In the genomic region with DNA sequence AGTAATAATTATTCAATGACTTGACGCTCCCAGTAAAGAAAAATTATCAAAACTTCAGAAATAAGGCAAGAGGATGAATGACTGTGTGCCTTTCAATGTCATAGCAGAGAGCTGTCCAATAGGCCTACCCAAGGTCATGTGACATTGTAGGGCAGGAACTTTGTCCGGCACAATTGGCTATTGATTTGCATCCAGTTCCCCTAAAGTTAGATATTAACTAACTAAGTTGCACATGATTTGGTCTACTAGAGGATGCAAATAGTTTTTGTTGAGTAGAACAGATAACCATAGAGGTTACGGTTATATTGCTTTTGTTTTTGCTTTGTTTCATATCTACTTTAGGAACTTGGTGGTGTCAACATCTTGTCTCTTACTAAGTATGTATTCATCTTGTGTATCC, we compare ENCODE assay signal across 28 cellular contexts.
DNase-seq lines count a peak whose midpoint lies in the region; ATAC-seq, FAIRE-seq and TF ChIP-seq lines count a peak whose summit lies in the region.
"Had no signal": no experiment of that assay in that cellular context is flagged by ENCODE, and none has a peak within 500 bp of the region (broad histone marks: within the 10 kb centered on the region; RNA-seq: fewer than 3 reads in every experiment).

No MANE protein-coding gene starts in this region.

- no peak overlapping the region for H3K27ac ChIP-seq in K562 (ENCODE audit: extremely low read depth, low read depth, low read length)
- H3K27ac ChIP-seq: adrenal gland, brain microvascular endothelial cell, HL-60, prostate gland had no signal

- no peaks in the 10 kb centered on the region for H3K4me1 ChIP-seq in K562 (replicated peaks in 1 of 2; ENCODE audit: control insufficient read depth in 2 of 2, insufficient read depth in 2 of 2, low read length in 2 of 2)
- H3K4me1 ChIP-seq: adrenal gland, prostate gland had no signal

- no peaks in the 10 kb centered on the region for H3K79me2 ChIP-seq in K562 (ENCODE audit: control insufficient read depth, insufficient read depth, low read length)

- POLR2A ChIA-PET in K562 (lab: Yijun Ruan, JAX) = no interaction called here

- no peaks in the 10 kb centered on the region for H3K36me3 ChIP-seq in K562 (ENCODE audit: control insufficient read depth, insufficient read depth, low read length)
- H3K36me3 ChIP-seq: adrenal gland, brain microvascular endothelial cell, prostate gland had no signal

- TF ChIP-seq EP300 in K562 (IDR thresholded peaks at IDR 0.05; ENCODE audit: low read length) = no peak

- H3K9me3 ChIP-seq in K562 (replicated peaks; ENCODE audit: control insufficient read depth, insufficient read depth, low read depth, low read length) = no peaks in the 10 kb centered on the region
- H3K9me3 ChIP-seq: adrenal gland, prostate gland had no signal

- no peak for DNase-seq in K562 (ENCODE audit: extremely low read depth in 1 of 4, low spot score in 3 of 4)
- DNase-seq in glomerular visceral epithelial cell (ENCODE audit: extremely low spot score) = no peak
- no peak for DNase-seq in pons (ENCODE audit: low spot score)
- no peak for DNase-seq in activated CD4-positive, alpha-beta T cell treated with anti-CD3 and anti-CD28 coated beads, Interleukin-2, amount 50 U/mL, for 1 hour
- no peak for DNase-seq in ecto neural progenitor cell (ENCODE audit: low spot score)
- DNase-seq: activated CD4-positive, alpha-beta T cell treated with anti-CD3 and anti-CD28 coated beads for 1 hour; activated naive CD4-positive, alpha-beta T cell treated with Interleukin-2 at 50 U/mL for 16 hours; activated T-cell treated with anti-CD3 and anti-CD28 coated beads, Interleukin-2, amount 50 U/mL, for 48 hours; adrenal gland; brain microvascular endothelial cell; CD4-positive, CD25-positive, alpha-beta regulatory T cell; effector CD8-positive, alpha-beta T cell; EL; foreskin fibroblast; HCEC 1CT; left colon; NCI-H1092; NCI-H187 treated with DMSO at 0.1 percent for 48 hours; NCI-H2227 treated with DMSO at 0.1 percent for 48 hours; NCI-H69; RPMI8226 had no signal

- intact Hi-C loops in K562 (cut with micrococcal nuclease) = no loop called here

- no TSS peak for BruUV-seq in K562 (replicated peaks; lab: Mats Ljungman, UMichigan)

- no peak for TF ChIP-seq RAD21 in K562 (CRISPR knock-in tag; conservative IDR thresholded peaks at IDR 0.05 in 1 of 2, IDR thresholded peaks at IDR 0.05 in 1 of 2)

- CTCF ChIA-PET in K562 (lab: Yijun Ruan, JAX; ENCODE audit: low intra/inter-chr PET ratio) = interaction anchor here (0.6 kb wide), 1 partner anchor 188 kb away, joined by 3 read pairs; no protein-coding TSS in a partner anchor

- no peak for TF ChIP-seq CTCF in K562 (IDR thresholded peaks at IDR 0.05 in 2 of 3, conservative IDR thresholded peaks at IDR 0.05 in 1 of 3; ENCODE audit: insufficient read depth in 2 of 3, low read depth in 1 of 3, low read length in 3 of 3)

- FAIRE-seq in K562 (lab: Jason Lieb, UNC) = no peak
- FAIRE-seq: D721Med, TTC549 had no signal

- H4K20me1 ChIP-seq in K562 (replicated peaks; ENCODE audit: control insufficient read depth, insufficient read depth, low read length) = no peaks in the 10 kb centered on the region

- no peak overlapping the region for H3K4me2 ChIP-seq in K562 (ENCODE audit: insufficient read depth, low read length)

- H3K9me1 ChIP-seq in K562 (ENCODE audit: control insufficient read depth, insufficient read depth, low read length) = no peaks in the 10 kb centered on the region

- TF ChIP-seq POLR2A in K562 (conservative IDR thresholded peaks at IDR 0.05) = no peak

- no peak overlapping the region for H2AFZ ChIP-seq in K562 (ENCODE audit: low read depth, low read length)

- no peak overlapping the region for H3K4me3 ChIP-seq in K562
- H3K4me3 ChIP-seq: adrenal gland, prostate gland had no signal

- in situ Hi-C loops in K562 (cut with MboI) = no loop called here

- ATAC-seq in GM18867 (IDR thresholded peaks at IDR 0.05; ENCODE audit: unreplicated experiment) = peak; percentile 54
- peak; percentile 33 for ATAC-seq in GM21423 (IDR thresholded peaks at IDR 0.05; ENCODE audit: unreplicated experiment)
- peak; percentile 39 for ATAC-seq in HG03196 (IDR thresholded peaks at IDR 0.05; ENCODE audit: unreplicated experiment)
- no peak for ATAC-seq in K562
- ATAC-seq: left colon had no signal

- 0% methylated on average over 3 of the region's 3 CpGs for WGBS in K562 (ENCODE audit: insufficient coverage, low coverage, missing lambda C conversion rate)

- H3K27me3 ChIP-seq in K562 (ENCODE audit: control insufficient read depth in 2 of 2, insufficient read depth in 2 of 2, low read length in 2 of 2) = peaks cover 0 to 8% of the 10 kb centered on the region in 2 experiments; a peak in 3 of 5 replicates
- H3K27me3 ChIP-seq: adrenal gland, brain microvascular endothelial cell had no signal

- H3K9ac ChIP-seq in K562 (ENCODE audit: insufficient read depth in 1 of 2, low read depth in 2 of 2, low read length in 2 of 2) = no peak overlapping the region

TF ChIP-seq in K562, 482 proteins besides CTCF, POLR2A, EP300 and RAD21:
- TF ChIP-seq, protein P1, sequence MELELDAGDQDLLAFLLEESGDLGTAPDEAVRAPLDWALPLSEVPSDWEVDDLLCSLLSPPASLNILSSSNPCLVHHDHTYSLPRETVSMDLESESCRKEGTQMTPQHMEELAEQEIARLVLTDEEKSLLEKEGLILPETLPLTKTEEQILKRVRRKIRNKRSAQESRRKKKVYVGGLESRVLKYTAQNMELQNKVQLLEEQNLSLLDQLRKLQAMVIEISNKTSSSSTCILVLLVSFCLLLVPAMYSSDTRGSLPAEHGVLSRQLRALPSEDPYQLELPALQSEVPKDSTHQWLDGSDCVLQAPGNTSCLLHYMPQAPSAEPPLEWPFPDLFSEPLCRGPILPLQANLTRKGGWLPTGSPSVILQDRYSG (tag; conservative IDR thresholded peaks at IDR 0.05; ENCODE audit: low read depth) = no peak
- TF ChIP-seq, protein P2, sequence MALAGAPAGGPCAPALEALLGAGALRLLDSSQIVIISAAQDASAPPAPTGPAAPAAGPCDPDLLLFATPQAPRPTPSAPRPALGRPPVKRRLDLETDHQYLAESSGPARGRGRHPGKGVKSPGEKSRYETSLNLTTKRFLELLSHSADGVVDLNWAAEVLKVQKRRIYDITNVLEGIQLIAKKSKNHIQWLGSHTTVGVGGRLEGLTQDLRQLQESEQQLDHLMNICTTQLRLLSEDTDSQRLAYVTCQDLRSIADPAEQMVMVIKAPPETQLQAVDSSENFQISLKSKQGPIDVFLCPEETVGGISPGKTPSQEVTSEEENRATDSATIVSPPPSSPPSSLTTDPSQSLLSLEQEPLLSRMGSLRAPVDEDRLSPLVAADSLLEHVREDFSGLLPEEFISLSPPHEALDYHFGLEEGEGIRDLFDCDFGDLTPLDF (CRISPR knock-in tag; IDR thresholded peaks at IDR 0.05) = no peak
- TF ChIP-seq, protein P3, sequence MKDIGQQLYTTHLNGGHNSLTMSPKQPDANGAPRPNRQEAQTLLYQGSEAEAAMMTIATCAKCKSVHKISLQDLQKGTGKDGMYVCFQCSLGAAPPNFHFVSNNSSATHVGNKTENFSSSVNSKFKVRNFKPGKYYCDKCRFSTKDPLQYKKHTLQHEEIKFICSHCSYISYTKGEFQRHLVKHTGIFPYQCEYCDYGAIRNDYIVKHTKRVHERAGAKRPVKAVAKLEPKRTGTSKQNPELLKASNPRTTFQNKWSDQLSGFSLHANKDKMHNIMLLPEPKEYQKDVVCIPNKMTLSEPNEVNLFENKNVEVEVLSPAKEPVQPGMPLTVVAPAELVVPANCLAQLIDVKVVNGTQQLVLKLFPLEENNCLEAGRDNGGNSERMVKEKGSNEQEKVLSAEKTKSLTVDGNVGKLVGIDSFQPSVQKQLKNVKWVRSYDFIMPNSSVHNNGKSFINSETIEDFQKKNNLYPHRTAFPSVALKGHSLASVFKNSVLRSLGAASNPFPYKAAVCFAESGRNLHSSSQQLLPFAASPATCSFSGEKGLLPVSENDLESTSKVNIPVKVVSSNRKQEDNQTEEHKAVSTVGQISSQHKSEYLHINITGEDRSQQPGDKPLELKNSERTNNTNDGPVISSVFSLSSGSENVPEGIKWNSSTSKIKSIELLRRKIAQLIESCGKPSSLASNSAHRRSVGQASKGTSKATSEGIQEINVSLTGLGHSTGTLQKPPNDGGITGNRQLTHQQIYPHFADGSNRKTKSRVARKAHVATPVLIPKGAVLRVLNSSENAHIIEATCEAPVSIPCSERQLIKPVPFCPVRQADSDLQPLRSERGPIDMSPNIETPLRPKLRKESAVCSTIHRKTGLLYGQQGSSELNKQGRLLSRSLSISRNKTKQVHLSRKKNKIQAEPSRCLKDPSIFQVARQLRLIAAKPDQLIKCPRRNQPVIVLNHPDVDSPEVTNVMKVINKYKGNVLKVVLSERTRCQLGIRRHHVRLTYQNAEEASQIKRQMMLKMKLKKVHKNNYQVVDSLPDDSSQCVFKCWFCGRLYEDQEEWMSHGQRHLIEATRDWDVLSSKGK (CRISPR knock-in tag; IDR thresholded peaks at IDR 0.05) = no peak
- TF ChIP-seq, protein P4, sequence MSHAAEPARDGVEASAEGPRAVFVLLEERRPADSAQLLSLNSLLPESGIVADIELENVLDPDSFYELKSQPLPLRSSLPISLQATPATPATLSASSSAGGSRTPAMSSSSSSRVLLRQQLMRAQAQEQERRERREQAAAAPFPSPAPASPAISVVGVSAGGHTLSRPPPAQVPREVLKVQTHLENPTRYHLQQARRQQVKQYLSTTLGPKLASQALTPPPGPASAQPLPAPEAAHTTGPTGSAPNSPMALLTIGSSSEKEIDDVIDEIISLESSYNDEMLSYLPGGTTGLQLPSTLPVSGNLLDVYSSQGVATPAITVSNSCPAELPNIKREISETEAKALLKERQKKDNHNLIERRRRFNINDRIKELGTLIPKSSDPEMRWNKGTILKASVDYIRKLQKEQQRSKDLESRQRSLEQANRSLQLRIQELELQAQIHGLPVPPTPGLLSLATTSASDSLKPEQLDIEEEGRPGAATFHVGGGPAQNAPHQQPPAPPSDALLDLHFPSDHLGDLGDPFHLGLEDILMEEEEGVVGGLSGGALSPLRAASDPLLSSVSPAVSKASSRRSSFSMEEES (CRISPR knock-in tag; IDR thresholded peaks at IDR 0.05) = peak; percentile 67
- no peak for TF ChIP-seq TCF7L2 (IDR thresholded peaks at IDR 0.05; ENCODE audit: low read depth, low read length)
